Comparison of ENCODE assay signal across 6 cellular contexts in the genomic region with DNA sequence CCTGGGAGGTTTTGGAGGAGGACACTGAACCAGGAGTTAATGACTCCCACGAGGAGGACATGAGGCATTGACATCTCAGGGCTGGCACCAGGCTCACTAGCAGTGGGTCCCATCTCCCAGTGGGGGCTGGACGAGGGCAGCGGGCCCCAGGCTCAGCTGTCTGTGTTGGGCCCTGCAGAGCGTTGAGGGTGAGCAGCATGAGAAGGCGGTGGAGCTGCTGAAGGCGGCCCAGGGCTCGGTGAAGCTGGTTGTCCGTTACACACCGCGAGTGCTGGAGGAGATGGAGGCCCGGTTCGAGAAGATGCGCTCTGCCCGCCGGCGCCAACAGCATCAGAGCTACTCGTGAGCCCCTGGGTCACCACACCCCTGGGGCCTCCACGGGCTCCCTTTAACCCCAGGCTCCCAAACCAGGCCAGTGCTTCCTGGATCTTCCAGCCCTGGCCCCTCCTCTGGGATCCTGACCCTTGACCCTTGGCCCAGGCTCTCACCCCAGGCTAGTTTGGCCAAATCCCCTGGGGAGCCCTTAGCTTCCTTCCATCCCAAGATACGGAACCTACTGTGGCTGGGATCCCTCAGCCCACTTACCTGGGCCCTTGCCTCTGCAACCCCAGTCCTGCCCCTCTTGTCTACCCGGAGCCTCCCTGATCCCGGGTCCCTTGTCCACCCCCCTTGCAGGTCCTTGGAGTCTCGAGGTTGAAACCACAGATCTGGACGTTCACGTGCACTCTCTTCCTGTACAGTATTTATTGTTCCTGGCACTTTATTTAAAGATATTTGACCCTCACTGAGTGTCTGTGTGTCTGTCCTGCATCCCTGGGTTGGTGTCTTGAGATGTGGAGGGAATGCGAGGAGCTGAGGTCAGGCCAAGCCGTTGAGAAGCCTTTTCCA. TPM values are rescaled to one million over a fixed set of nuclear protein-coding genes. Genes with fewer than 3 reads are reported as not detected.
DNase-seq lines count a peak whose midpoint lies in the region; ATAC-seq and TF ChIP-seq lines count a peak whose summit lies in the region.

No MANE protein-coding gene starts in this region.

- peak overlapping the region; percentile 80 for H3K4me3 ChIP-seq in lower lobe of right lung

- H3K36me3 ChIP-seq in lower lobe of right lung, result no peaks in the 10 kb centered on the region

- H3K27me3 Mint-ChIP-seq in activated T-helper 17 cell treated with anti-CD3 and anti-CD28 coated beads, Interleukin-2, amount 50 U/mL, for 72 hours, result peaks cover 5% of the 10 kb centered on the region

- H3K9me3 Mint-ChIP-seq in activated T-helper 17 cell treated with anti-CD3 and anti-CD28 coated beads, Interleukin-2, amount 50 U/mL, for 72 hours, result no peaks in the 10 kb centered on the region

- H3K4me1 Mint-ChIP-seq in activated T-helper 17 cell treated with anti-CD3 and anti-CD28 coated beads, Interleukin-2, amount 50 U/mL, for 72 hours, result peaks cover 23% of the 10 kb centered on the region

- H3K27ac Mint-ChIP-seq in activated T-helper 17 cell treated with anti-CD3 and anti-CD28 coated beads, Interleukin-2, amount 50 U/mL, for 72 hours, result peak overlapping the region; percentile 89

- H3K27me3 ChIP-seq in lower lobe of right lung (ENCODE audit: low read depth), result peaks cover 9% of the 10 kb centered on the region

- TF ChIP-seq CTCF in C4-2B (conservative IDR thresholded peaks at IDR 0.05) (no peak), lower lobe of right lung (IDR thresholded peaks at IDR 0.05) (no peak)

- H3K27ac ChIP-seq in C4-2B, result peak overlapping the region; percentile 90
- H3K27ac ChIP-seq in lower lobe of right lung, result peak overlapping the region; percentile 99

- no peak for ATAC-seq in activated T-helper 17 cell treated with anti-CD3 and anti-CD28 coated beads, Interleukin-2, amount 50 U/mL, for 72 hours (replicated peaks)
- ATAC-seq in lower lobe of right lung (no peak), HG02763 (IDR thresholded peaks at IDR 0.05; ENCODE audit: unreplicated experiment) (no peak)

- intact Hi-C loops in lower lobe of right lung (cut with DNase I), result no loop called here

- peak overlapping the region; percentile 87 for H3K4me3 Mint-ChIP-seq in activated T-helper 17 cell treated with anti-CD3 and anti-CD28 coated beads, Interleukin-2, amount 50 U/mL, for 72 hours

- H3K9me3 ChIP-seq in lower lobe of right lung, result no peaks in the 10 kb centered on the region

- no peak for DNase-seq in lower lobe of right lung
- no peak for DNase-seq in mucosa of gallbladder (ENCODE audit: low spot score)
- no peak for DNase-seq in medulla oblongata (ENCODE audit: extremely low spot score)

- no peaks in the 10 kb centered on the region for H3K36me3 Mint-ChIP-seq in activated T-helper 17 cell treated with anti-CD3 and anti-CD28 coated beads, Interleukin-2, amount 50 U/mL, for 72 hours (ENCODE audit: low read depth)

- peaks cover 43% of the 10 kb centered on the region for H3K4me1 ChIP-seq in lower lobe of right lung

RNA-seq across cellular contexts. Expression of gene C19orf73, which starts 1.0 kb away (rescaled TPM):
- 1 to 10 TPM in 1 of 2 donors, under 1 TPM in 1; 0.50 to 1.3 TPM for total RNA-seq in activated T-helper 17 cell treated with anti-CD3 and anti-CD28 coated beads, Interleukin-2, amount 50 U/mL, for 72 hours
- total RNA-seq in lower lobe of right lung (1.4 TPM), mucosa of gallbladder (2.7 TPM)

RNA-seq across cellular contexts. Expression of gene PPFIA3, which starts 1.4 kb away (rescaled TPM):
- 1 to 10 TPM; 3.6 to 3.9 TPM for total RNA-seq in activated T-helper 17 cell treated with anti-CD3 and anti-CD28 coated beads, Interleukin-2, amount 50 U/mL, for 72 hours
- total RNA-seq in lower lobe of right lung (4.3 TPM), mucosa of gallbladder (9.7 TPM)

RNA-seq across cellular contexts. Expression of gene LIN7B, which starts 3.8 kb away (rescaled TPM):
- 1 to 10 TPM; 4.1 to 4.7 TPM for total RNA-seq in activated T-helper 17 cell treated with anti-CD3 and anti-CD28 coated beads, Interleukin-2, amount 50 U/mL, for 72 hours
- total RNA-seq in lower lobe of right lung, result 10.6 TPM
- total RNA-seq in mucosa of gallbladder, result 6.8 TPM

RNA-seq across cellular contexts. Expression of gene SNRNP70, which starts 32.7 kb away (rescaled TPM):
- 100 to 1,000 TPM; 114 to 204 TPM for total RNA-seq in activated T-helper 17 cell treated with anti-CD3 and anti-CD28 coated beads, Interleukin-2, amount 50 U/mL, for 72 hours
- total RNA-seq in lower lobe of right lung (203 TPM), mucosa of gallbladder (300 TPM)

RNA-seq across cellular contexts. Expression of gene HRC, which starts 37.3 kb away (rescaled TPM):
- not detected for total RNA-seq in activated T-helper 17 cell treated with anti-CD3 and anti-CD28 coated beads, Interleukin-2, amount 50 U/mL, for 72 hours
- total RNA-seq in lower lobe of right lung (1.8 TPM), mucosa of gallbladder (2.1 TPM)
